20 cellular contexts compared by ENCODE assay signal in the genomic region with DNA sequence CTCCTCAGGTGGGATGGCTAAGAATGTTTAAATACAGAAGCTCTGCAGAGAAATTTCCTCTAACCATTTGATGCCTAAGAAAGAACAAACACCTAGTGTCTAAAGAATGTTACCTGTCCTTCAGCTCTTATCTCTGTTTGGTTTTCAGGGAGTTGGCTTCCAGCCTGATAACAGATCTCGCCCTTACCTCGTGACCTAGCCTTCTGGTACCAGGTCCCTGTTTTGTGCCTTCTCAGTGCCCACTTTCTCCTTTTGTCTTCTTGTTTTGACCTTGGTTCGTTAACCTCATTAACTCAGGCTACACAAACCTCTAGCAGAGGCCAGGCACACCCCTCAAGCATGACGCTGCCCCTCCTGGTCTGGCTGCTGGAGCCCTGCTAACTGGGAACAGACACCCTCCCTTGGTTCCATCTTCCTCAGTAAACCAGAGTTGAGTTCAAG. TPM values are rescaled to one million over a fixed set of nuclear protein-coding genes. Genes with fewer than 3 reads are reported as not detected.
A peak's percentile ranks its signal among the peaks of the same experiment; 100 is the strongest.
DNase-seq lines count a peak whose midpoint lies in the region; ATAC-seq, FAIRE-seq and TF ChIP-seq lines count a peak whose summit lies in the region.
"Had no signal": no experiment of that assay in that cellular context is flagged by ENCODE, and none has a peak within 500 bp of the region (broad histone marks: within the 10 kb centered on the region; RNA-seq: fewer than 3 reads in every experiment).

No MANE protein-coding gene starts in this region.

- no peak overlapping the region for H3K27ac Mint-ChIP-seq in activated naive CD8-positive, alpha-beta T cell treated with anti-CD3 and anti-CD28 coated beads, Interleukin-2, amount 50 U/mL, for 24 hours
- H3K27ac Mint-ChIP-seq: GM23338 had no signal

- no peak overlapping the region for H2AFZ ChIP-seq in OCI-LY7 (ENCODE audit: low read length)
- H2AFZ ChIP-seq: GM23338, PC-9 had no signal

- H3K9me3 Mint-ChIP-seq in activated naive CD8-positive, alpha-beta T cell treated with anti-CD3 and anti-CD28 coated beads, Interleukin-2, amount 50 U/mL, for 24 hours = no peaks in the 10 kb centered on the region
- H3K9me3 Mint-ChIP-seq: GM23338 had no signal

- BruUV-seq in OCI-LY7 (replicated peaks; lab: Mats Ljungman, UMichigan) = no TSS peak

- no peak for FAIRE-seq in pancreas (lab: Jason Lieb, UNC)

- no peak overlapping the region for H3K4me2 ChIP-seq in OCI-LY7 (ENCODE audit: low read length)
- H3K4me2 ChIP-seq: GM23338, PC-9 had no signal

- POLR2A ChIA-PET in OCI-LY7 (lab: Charles Lee) = interaction anchor here (0.7 kb wide), 1 partner anchor 1506 kb away, joined by 3 read pairs; no protein-coding TSS in a partner anchor

- no peak for TF ChIP-seq EP300 in upper lobe of left lung (IDR thresholded peaks at IDR 0.05)

- H3K79me2 ChIP-seq in OCI-LY7 (ENCODE audit: insufficient read depth, low read depth, low read length) = no peaks in the 10 kb centered on the region

- peaks cover 11% of the 10 kb centered on the region for H3K27me3 Mint-ChIP-seq in activated naive CD8-positive, alpha-beta T cell treated with anti-CD3 and anti-CD28 coated beads, Interleukin-2, amount 50 U/mL, for 24 hours

- no peaks in the 10 kb centered on the region for H3K36me3 ChIP-seq in pancreas
- no peaks in the 10 kb centered on the region for H3K36me3 ChIP-seq in upper lobe of left lung
- no peaks in the 10 kb centered on the region for H3K36me3 ChIP-seq in OCI-LY7 (ENCODE audit: insufficient read depth, low read length)

- peaks cover 0 to 10% (median 4%) of the 10 kb centered on the region in 3 donors for H3K4me1 ChIP-seq in pancreas
- no peaks in the 10 kb centered on the region for H3K4me1 ChIP-seq in upper lobe of left lung
- H3K4me1 ChIP-seq in OCI-LY7 (ENCODE audit: insufficient read depth, low read length, poor library complexity, severe bottlenecking) = no peaks in the 10 kb centered on the region

- no peaks in the 10 kb centered on the region for H4K20me1 ChIP-seq in OCI-LY7 (ENCODE audit: insufficient read depth, low read length)

- CTCF ChIA-PET in OCI-LY7 (lab: Charles Lee; ENCODE audit: unreplicated experiment) = no interaction called here

- H3K4me3 ChIP-seq in pancreas (no peak overlapping the region), upper lobe of left lung (no peak overlapping the region), OCI-LY7 (ENCODE audit: low read depth, low read length, poor library complexity, severe bottlenecking) (no peak overlapping the region)
- H3K4me3 ChIP-seq: GM23338, PC-9 had no signal

- H3K27ac ChIP-seq in pancreas = peak overlapping the region in 2 of 4 donors; percentile 44 to 62
- peak overlapping the region in 1 of 4 donors; percentile 5 for H3K27ac ChIP-seq in upper lobe of left lung
- no peak overlapping the region for H3K27ac ChIP-seq in OCI-LY7 (ENCODE audit: low read depth, low read length, poor library complexity, severe bottlenecking)
- H3K27ac ChIP-seq: 22Rv1, PC-9 had no signal

- no peak for TF ChIP-seq POLR2A in upper lobe of left lung (IDR thresholded peaks at IDR 0.05)

- intact Hi-C loops in pancreas (cut with DNase I) = no loop called here
- intact Hi-C loops in OCI-LY7 (cut with micrococcal nuclease; ENCODE audit: unreplicated experiment) = no loop called here

- no peak for TF ChIP-seq CTCF in pancreas (IDR thresholded peaks at IDR 0.05)
- TF ChIP-seq CTCF in upper lobe of left lung (IDR thresholded peaks at IDR 0.05) = no peak
- TF ChIP-seq CTCF in OCI-LY7 (conservative IDR thresholded peaks at IDR 0.05; ENCODE audit: low read length) = no peak

- no peaks in the 10 kb centered on the region for H3K9me3 ChIP-seq in pancreas
- H3K9me3 ChIP-seq in upper lobe of left lung = no peaks in the 10 kb centered on the region
- H3K9me3 ChIP-seq in OCI-LY7 (ENCODE audit: low read length) = no peaks in the 10 kb centered on the region

- ATAC-seq in pancreas = peak; percentile 61 to 95 (median 82)
- ATAC-seq in upper lobe of left lung (ENCODE audit: low FRiP score in 2 of 2) = peak; percentile 41 to 66
- ATAC-seq in activated naive CD8-positive, alpha-beta T cell treated with anti-CD3 and anti-CD28 coated beads, Interleukin-2, amount 50 U/mL, for 24 hours = no peak
- ATAC-seq: GM23338 had no signal

- in situ Hi-C loops in G401 (cut with HindIII; ENCODE audit: low sequenced_read_pairs) = no loop called here

- peak; percentile 2 for DNase-seq in NCI-H2171 treated with DMSO at 0.1 percent for 48 hours (lab: John Stamatoyannopoulos, UW)
- DNase-seq in NCI-H2171 (lab: John Stamatoyannopoulos, UW) = no peak
- peak; percentile 14 for DNase-seq in left kidney (ENCODE audit: low read depth, low spot score)
- DNase-seq in pancreas = peak in 3 of 6 donors; percentile 6 to 45 (median 21)
- peak in 1 of 2 donors; percentile 29 for DNase-seq in upper lobe of left lung
- DNase-seq in activated naive CD8-positive, alpha-beta T cell treated with anti-CD3 and anti-CD28 coated beads, Interleukin-2, amount 50 U/mL, for 24 hours = no peak
- no peak for DNase-seq in OCI-LY7 (ENCODE audit: low spot score)
- DNase-seq in G401 (ENCODE audit: low spot score) = no peak
- DNase-seq: AML-193, GDM1, HCEC 1CT, KBM-7, NCI-H1417, NCI-H187, NCI-H2107, NCI-H345, NCI-H524 treated with DMSO at 0.1 percent for 48 hours, PC-9 had no signal

- H3K4me1 Mint-ChIP-seq in activated naive CD8-positive, alpha-beta T cell treated with anti-CD3 and anti-CD28 coated beads, Interleukin-2, amount 50 U/mL, for 24 hours = no peaks in the 10 kb centered on the region
- H3K4me1 Mint-ChIP-seq: GM23338 had no signal

- no peaks in the 10 kb centered on the region for H3K9me2 ChIP-seq in OCI-LY7 (ENCODE audit: insufficient read depth, low read length)

- WGBS in pancreas, 2 donors = 23 to 26% methylated on average over 4 of the region's 4 CpGs
- WGBS in upper lobe of left lung, 2 donors = 63 to 72% methylated on average over 4 of the region's 4 CpGs

- H3K4me3 Mint-ChIP-seq in activated naive CD8-positive, alpha-beta T cell treated with anti-CD3 and anti-CD28 coated beads, Interleukin-2, amount 50 U/mL, for 24 hours = no peak overlapping the region
- H3K4me3 Mint-ChIP-seq: GM23338 had no signal

- H3K27me3 ChIP-seq in pancreas (no peaks in the 10 kb centered on the region), upper lobe of left lung (no peaks in the 10 kb centered on the region)

- no peaks in the 10 kb centered on the region for H3K36me3 Mint-ChIP-seq in activated naive CD8-positive, alpha-beta T cell treated with anti-CD3 and anti-CD28 coated beads, Interleukin-2, amount 50 U/mL, for 24 hours (ENCODE audit: low read depth)

RNA-seq across cellular contexts. Expression of gene RAB11FIP2, which starts 16.1 kb away (rescaled TPM):
- total RNA-seq in pancreas (10 to 100 TPM in 1 of 6 donors, 1 to 10 TPM in 5; 6.4 to 13.1 (median 7.0) TPM), upper lobe of left lung (10 to 100 TPM; 12.9 to 66.4 (median 31.0) TPM), OCI-LY7 (2022) (25.3 and 27.0 TPM in 2 replicates)
- 1 to 10 TPM; 1.4 to 4.0 TPM for polyA plus RNA-seq in pancreas
- total RNA-seq in OCI-LY7 (2014; rRNA removed; shearing (Covaris generic)) = 13.6 and 20.9 TPM in 2 replicates
- 12.7 and 13.1 TPM in 2 replicates for total RNA-seq in G401 (2014; rRNA removed; shearing (Covaris generic))

Comparison
In these comparisons a context has a peak if more than half of its experiments do, and no peak if none do; other contexts are left out.
1. DNase-seq: peak in NCI-H2171 treated with DMSO at 0.1 percent for 48 hours (single experiment) and left kidney (single experiment); none in NCI-H2171 (single experiment), activated naive CD8-positive, alpha-beta T cell treated with anti-CD3 and anti-CD28 coated beads, Interleukin-2, amount 50 U/mL, for 24 hours (single experiment), OCI-LY7 (single experiment) and G401 (single experiment).